8 cellular contexts compared by ENCODE assay signal in genomic region chr1:227318003-227318851, GRCh38. TPM values are rescaled to one million over a fixed set of nuclear protein-coding genes. Genes with fewer than 3 reads are reported as not detected.
DNase-seq lines count a peak whose midpoint lies in the region; ATAC-seq, FAIRE-seq and TF ChIP-seq lines count a peak whose summit lies in the region.

Gene CDC42BPA, minus strand, starts transcription at chr1:227318492. Its CDS starts 1,310 bp downstream, at chr1:227317182.

- no peak for TF ChIP-seq EP300 in SK-N-SH (IDR thresholded peaks at IDR 0.05; ENCODE audit: borderline replicate concordance in 1 of 2, low read depth in 1 of 2, low read length in 1 of 2)
- no peak for TF ChIP-seq EP300 in GM12878 (IDR thresholded peaks at IDR 0.05; ENCODE audit: borderline replicate concordance in 1 of 2, control insufficient read depth in 1 of 2, low read depth in 2 of 2, low read length in 2 of 2)

- TF ChIP-seq POLR2A in GM12878 (IDR thresholded peaks at IDR 0.05; ENCODE audit: low read depth, low read length), result no peak

- H3K27ac Mint-ChIP-seq in progenitor cell of endocrine pancreas, result peak within 1 kb of the TSS; percentile 91

- RAD21 ChIA-PET in GM12878 (lab: Charles Lee; ENCODE audit: unreplicated experiment), result no interaction called here

- peak within 1 kb of the TSS; percentile 89 for H3K4me3 Mint-ChIP-seq in progenitor cell of endocrine pancreas (ENCODE audit: low read depth)

- no peaks in the 10 kb centered on the region for H3K9me2 ChIP-seq in SK-N-SH

- peaks cover 55% of the 10 kb centered on the region for H3K4me1 Mint-ChIP-seq in progenitor cell of endocrine pancreas (ENCODE audit: low read depth)

- peaks cover 0 to 12% of the 10 kb centered on the region in 2 experiments; a peak in 2 of 4 replicates for H3K4me1 ChIP-seq in SK-N-SH (ENCODE audit: control insufficient read depth in 1 of 2, insufficient read depth in 2 of 2, low read depth in 1 of 2, low read length in 1 of 2)
- no peaks in the 10 kb centered on the region for H3K4me1 ChIP-seq in GM12878 (ENCODE audit: control insufficient read depth, insufficient read depth, low read length)

- no peaks in the 10 kb centered on the region for H3K36me3 ChIP-seq in SK-N-SH (replicated peaks in 1 of 2; ENCODE audit: control insufficient read depth in 1 of 2, insufficient read depth in 2 of 2, low read length in 1 of 2)
- H3K36me3 ChIP-seq in GM12878 (ENCODE audit: control insufficient read depth in 2 of 2, insufficient read depth in 2 of 2, low read length in 1 of 2), result no peaks in the 10 kb centered on the region

- in situ Hi-C loops in GM12878 (cut with MboI), result no loop called here

- POLR2A ChIA-PET in AG04449 (lab: Yijun Ruan, JAX), result interaction anchor here (0.6 to 1.1 kb wide), 4 partner anchors 12 to 258 kb away, joined by 3 to 5 read pairs (median 3); no protein-coding TSS in a partner anchor
- POLR2A ChIA-PET in SK-N-SH (lab: Yijun Ruan, JAX), result interaction anchor here (0.6 to 1.2 kb wide), 4 partner anchors 113 to 379 kb away, joined by 3 to 7 read pairs (median 3); partner anchors contain the start of gene COQ8A
- POLR2A ChIA-PET in GM12878 (lab: Charles Lee), result no interaction called here

- ATAC-seq in GM19035 (IDR thresholded peaks at IDR 0.05; ENCODE audit: unreplicated experiment) (peak; percentile 54), GM12878 (no peak; the same call in 2 of the 3 replicates), GM18520 (IDR thresholded peaks at IDR 0.05; ENCODE audit: unreplicated experiment) (no peak)

- intact Hi-C loops in GM12878 (cut with micrococcal nuclease; ENCODE audit: unreplicated experiment), result no loop called here

- TF ChIP-seq RAD21 in SK-N-SH (IDR thresholded peaks at IDR 0.05; ENCODE audit: low read length) (no peak), GM12878 (IDR thresholded peaks at IDR 0.05; ENCODE audit: insufficient read depth, low read depth, low read length) (no peak)

- FAIRE-seq in GM12878 (lab: Jason Lieb, UNC), result no peak

- H3K9me3 Mint-ChIP-seq in progenitor cell of endocrine pancreas (ENCODE audit: low read depth), result no peaks in the 10 kb centered on the region

- SMC1A ChIA-PET in GM12878 (lab: Charles Lee; ENCODE audit: uncharacterized antibody, unreplicated experiment), result no interaction called here

- peaks cover 7% of the 10 kb centered on the region for H3F3A ChIP-seq in SK-N-SH (replicated peaks; ENCODE audit: insufficient read depth)

- DNase-seq in AG04449 (ENCODE audit: low read depth, low spot score) (no peak), KG1 (lab: John Stamatoyannopoulos, UW) (peak; percentile 79), SK-N-SH (peak; percentile 95), GM12878 (ENCODE audit: low read depth, low spot score) (no peak), hepatic stellate cell (ENCODE audit: low spot score) (peak; percentile 92), progenitor cell of endocrine pancreas (ENCODE audit: low spot score, unreplicated experiment) (peak; percentile 71)

- H2AFZ ChIP-seq in SK-N-SH (ENCODE audit: low read depth), result peak within 1 kb of the TSS; percentile 91
- no peak within 1 kb of the TSS for H2AFZ ChIP-seq in GM12878 (ENCODE audit: control insufficient read depth, low read depth, low read length)

- H3K27me3 Mint-ChIP-seq in progenitor cell of endocrine pancreas, result peaks cover 3% of the 10 kb centered on the region

- TF ChIP-seq CTCF in AG04449 (IDR thresholded peaks at IDR 0.05; ENCODE audit: insufficient read depth, low read length, missing control alignments) (no peak), SK-N-SH (IDR thresholded peaks at IDR 0.05) (no peak), GM12878 (IDR thresholded peaks at IDR 0.05 in 2 of 3, conservative IDR thresholded peaks at IDR 0.05 in 1 of 3; ENCODE audit: control insufficient read depth in 2 of 3, extremely low read depth in 1 of 3, insufficient read depth in 1 of 3, low read depth in 3 of 3, low read length in 3 of 3) (no peak), progenitor cell of endocrine pancreas (IDR thresholded peaks at IDR 0.05; ENCODE audit: unreplicated experiment) (no peak)

- peak within 1 kb of the TSS; percentile 76 for H3K4me3 ChIP-seq in AG04449 (ENCODE audit: low read depth, low read length)
- H3K4me3 ChIP-seq in SK-N-SH (ENCODE audit: low read depth in 2 of 2, low read length in 1 of 2), result peak within 1 kb of the TSS; percentile 86 to 87
- no peak within 1 kb of the TSS for H3K4me3 ChIP-seq in GM12878

- H4K20me1 ChIP-seq in SK-N-SH (ENCODE audit: insufficient read depth) (peaks cover 36% of the 10 kb centered on the region), GM12878 (ENCODE audit: control insufficient read depth, insufficient read depth) (no peaks in the 10 kb centered on the region)

- WGBS in SK-N-SH (ENCODE audit: low lambda C conversion rate), result 0% methylated on average over 20 of the region's 100 CpGs
- WGBS in GM12878 (ENCODE audit: insufficient coverage, insufficient replicate concordance, low lambda C conversion rate, missing lambda C conversion rate), result 6% methylated on average over 26 of the region's 100 CpGs

- H3K79me2 ChIP-seq in SK-N-SH (ENCODE audit: insufficient read depth) (peaks cover 45% of the 10 kb centered on the region), GM12878 (ENCODE audit: control insufficient read depth, insufficient read depth, low read length) (no peaks in the 10 kb centered on the region)

- peak within 1 kb of the TSS; percentile 79 to 96 for H3K27ac ChIP-seq in SK-N-SH (ENCODE audit: low read depth in 2 of 2, low read length in 1 of 2)
- H3K27ac ChIP-seq in GM12878 (ENCODE audit: control insufficient read depth, insufficient read depth), result no peak within 1 kb of the TSS

- no TSS peak for BruUV-seq in GM12878 (replicated peaks; lab: Mats Ljungman, UMichigan)

- no peaks in the 10 kb centered on the region for H3K27me3 ChIP-seq in SK-N-SH (ENCODE audit: insufficient read depth)
- peaks cover 2 to 15% of the 10 kb centered on the region in 2 experiments; a peak in 3 of 4 replicates for H3K27me3 ChIP-seq in GM12878 (replicated peaks in 1 of 2; ENCODE audit: control insufficient read depth in 2 of 2, insufficient read depth in 2 of 2, low read length in 1 of 2)

- H3K9me3 ChIP-seq in SK-N-SH, result no peaks in the 10 kb centered on the region
- H3K9me3 ChIP-seq in GM12878 (replicated peaks; ENCODE audit: control insufficient read depth, insufficient read depth, low read length), result no peaks in the 10 kb centered on the region

- H3K4me2 ChIP-seq in SK-N-SH (peak within 1 kb of the TSS; percentile 88), GM12878 (ENCODE audit: control insufficient read depth, insufficient read depth) (peak within 1 kb of the TSS; percentile 9; the same call in 1 of the 2 replicates)

- CTCF ChIA-PET in AG04449 (lab: Yijun Ruan, JAX), result interaction anchor here (0.7 to 1.2 kb wide), 4 partner anchors 12 to 187 kb away, joined by 3 to 6 read pairs (median 3); no protein-coding TSS in a partner anchor
- CTCF ChIA-PET in SK-N-SH (lab: Yijun Ruan, JAX), result interaction anchor here (1.1 to 1.4 kb wide), 2 partner anchors 20 to 82 kb away, joined by 3 read pairs; no protein-coding TSS in a partner anchor
- CTCF ChIA-PET in GM12878 (lab: Yijun Ruan, JAX), result no interaction called here

- H3K36me3 Mint-ChIP-seq in progenitor cell of endocrine pancreas (ENCODE audit: insufficient read depth), result no peaks in the 10 kb centered on the region

- H3K9ac ChIP-seq in SK-N-SH, result peak within 1 kb of the TSS; percentile 90
- H3K9ac ChIP-seq in GM12878 (ENCODE audit: control insufficient read depth, insufficient read depth, low read length), result no peak within 1 kb of the TSS

TF ChIP-seq in SK-N-SH, 30 proteins besides CTCF, POLR2A, EP300 and RAD21 (continues in another document):
- TF ChIP-seq MAX (IDR thresholded peaks at IDR 0.05; ENCODE audit: low read depth), result peak; percentile 70; the same call in 1 of the 2 replicates

TF ChIP-seq in GM12878, 131 proteins besides CTCF, POLR2A, EP300 and RAD21:
- no peak for TF ChIP-seq MTA2 (IDR thresholded peaks at IDR 0.05; ENCODE audit: low read depth)
- TF ChIP-seq SUZ12 (IDR thresholded peaks at IDR 0.05; ENCODE audit: unreplicated experiment), result peak; percentile 99
- no peak for TF ChIP-seq KLF5 (IDR thresholded peaks at IDR 0.05; ENCODE audit: partially characterized antibody)
- TF ChIP-seq YY1 (IDR thresholded peaks at IDR 0.05; ENCODE audit: low read depth, low read length), result peak; percentile 56; the same call in 1 of the 2 replicates

RNA-seq across cellular contexts. Expression of gene CDC42BPA, which starts in this region (rescaled TPM):
- polyA plus RNA-seq in SK-N-SH (2012; rRNA removed), result 6.8 and 8.8 TPM in 2 replicates
- 7.9 and 8.2 TPM in 2 replicates for polyA plus RNA-seq in SK-N-SH (2012; cell fraction: cytosol; rRNA removed)
- 8.5 and 14.4 TPM in 2 replicates for polyA plus RNA-seq in SK-N-SH (2012; cell fraction: nucleus; rRNA removed)
- total RNA-seq in GM12878 (2013; cell fraction: nucleolus; rRNA removed), result 0.04 TPM in 1 of 2 replicates, not detected in the other
- 0.06 and 0.33 TPM in 2 replicates for total RNA-seq in GM12878 (2014; rRNA removed)
- total RNA-seq in GM12878 (2014; rRNA removed; fragmentation: Illumina TruSeq; extraction: Trizol), result 0.04 and 0.05 TPM in 2 replicates
- 0.19 and 0.23 TPM in 2 replicates for total RNA-seq in GM12878 (2021)
- polyA plus RNA-seq in GM12878 (2011; ENCODE audit: low read depth), result 0.10 TPM
- polyA plus RNA-seq in GM12878 (2011; rRNA removed), result 0.52 and 0.66 TPM in 2 replicates
- 0.30 and 0.37 TPM in 2 replicates for polyA plus RNA-seq in GM12878 (2011; cell fraction: cytosol; rRNA removed)
- 0.67 TPM in 2 replicates for polyA plus RNA-seq in GM12878 (2011; cell fraction: nucleus; rRNA removed)
- 0.14 and 0.28 TPM in 2 replicates for polyA plus RNA-seq in GM12878 (2012)
- 0.09 and 0.11 TPM in 2 replicates for polyA plus RNA-seq in GM12878 (2014; fragmentation: Illumina TruSeq; extraction: Trizol)
- polyA plus RNA-seq in GM12878 (2014; fragmentation: Nextera tagmentation; extraction: Ambion mirVana), result under 1 TPM; 0.02 to 0.13 TPM
- 0.06 and 0.12 TPM in 2 replicates for polyA plus RNA-seq in GM12878 (2014; rRNA removed)
- under 1 TPM; 0.09 to 0.17 TPM for polyA plus RNA-seq in GM12878 (2016; fragmentation: Nextera tagmentation; extraction: Ambion mirVana)
- 0.82 and 2.7 TPM in 2 replicates for polyA minus RNA-seq in GM12878 (2011; rRNA and poly(A)+ RNA removed)
- polyA minus RNA-seq in GM12878 (2011; cell fraction: cytosol; rRNA and poly(A)+ RNA removed), result 0.83 and 1.1 TPM in 2 replicates
- polyA minus RNA-seq in GM12878 (2011; cell fraction: nucleus; rRNA and poly(A)+ RNA removed), result 1.2 and 3.1 TPM in 2 replicates
- total RNA-seq in progenitor cell of endocrine pancreas, result 32.7 and 35.3 TPM in 2 replicates

Comparison
In these comparisons a context has a peak if more than half of its experiments do, and no peak if none do; other contexts are left out.
1. RNA of gene CDC42BPA (total RNA-seq): 32.7 to 35.3 TPM in progenitor cell of endocrine pancreas; 0.04 to 0.33 TPM in GM12878; every median in the first group is over 10 times any median in the second.
2. DNase-seq: peak in KG1 (single experiment), SK-N-SH (single experiment), hepatic stellate cell (single experiment) and progenitor cell of endocrine pancreas (single experiment); none in AG04449 (single experiment) and GM12878 (single experiment).